Comparison of ENCODE assay signal across 10 cellular contexts in the genomic region with DNA sequence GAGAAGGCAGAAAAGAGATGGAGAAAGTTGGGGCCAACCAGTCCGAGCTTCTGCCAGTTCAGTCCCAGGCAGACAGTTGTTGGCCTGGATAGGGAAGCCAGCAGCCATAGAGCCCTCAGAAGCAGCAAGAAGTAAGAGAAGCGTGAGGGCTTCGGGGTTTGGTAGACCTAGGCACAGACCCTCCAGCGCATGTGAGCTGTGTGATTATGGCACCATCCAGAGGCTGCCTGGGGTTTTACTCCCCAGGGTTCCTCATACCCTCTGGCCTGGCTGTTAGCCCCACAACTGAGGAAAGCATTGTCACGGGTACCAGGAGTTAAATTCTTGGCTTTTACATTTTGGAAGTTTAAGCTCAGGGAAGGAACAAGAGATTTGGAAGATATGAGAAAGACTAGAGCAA.
DNase-seq lines count a peak whose midpoint lies in the region; ATAC-seq and TF ChIP-seq lines count a peak whose summit lies in the region.
"Had no signal": no experiment of that assay in that cellular context is flagged by ENCODE, and none has a peak within 500 bp of the region (broad histone marks: within the 10 kb centered on the region; RNA-seq: fewer than 3 reads in every experiment).

No MANE protein-coding gene starts in this region.

- POLR2A ChIA-PET in A673 (lab: Charles Lee; ENCODE audit: low non-redundant PET) = no interaction called here

- intact Hi-C loops in A673 (cut with micrococcal nuclease; ENCODE audit: unreplicated experiment) (no loop called here), esophagus muscularis mucosa (cut with DNase I) (no loop called here)

- ATAC-seq in HG03460 (IDR thresholded peaks at IDR 0.05; ENCODE audit: unreplicated experiment) (no peak), HG02763 (IDR thresholded peaks at IDR 0.05; ENCODE audit: unreplicated experiment) (no peak)
- ATAC-seq: effector memory CD8-positive, alpha-beta T cell had no signal

- H3K9me3 ChIP-seq in A673 (ENCODE audit: low read depth, low read length, poor library complexity, severe bottlenecking) (no peaks in the 10 kb centered on the region), hepatocyte (ENCODE audit: low read depth) (no peaks in the 10 kb centered on the region), Peyer's patch (no peaks in the 10 kb centered on the region), esophagus muscularis mucosa (no peaks in the 10 kb centered on the region)
- H3K9me3 ChIP-seq: heart right ventricle had no signal

- no peak overlapping the region for H3K4me2 ChIP-seq in hepatocyte

- no peaks in the 10 kb centered on the region for H4K20me1 ChIP-seq in hepatocyte (ENCODE audit: insufficient read depth, poor library complexity, severe bottlenecking)

- TF ChIP-seq CTCF in A673 (conservative IDR thresholded peaks at IDR 0.05; ENCODE audit: low read depth, low read length) (peak; percentile 42; the same call in 1 of the 2 replicates), GM12874 (IDR thresholded peaks at IDR 0.05; ENCODE audit: insufficient read depth, low read depth, low read length) (0 out of 2 replicates have a peak, but pooled peaks have one; percentile 6), hepatocyte (IDR thresholded peaks at IDR 0.05; ENCODE audit: poor library complexity) (peak; percentile 3), Peyer's patch (IDR thresholded peaks at IDR 0.05) (no peak), esophagus muscularis mucosa (IDR thresholded peaks at IDR 0.05) (no peak)

- TF ChIP-seq POLR2A in Peyer's patch (IDR thresholded peaks at IDR 0.05) (no peak), esophagus muscularis mucosa (IDR thresholded peaks at IDR 0.05; ENCODE audit: low read depth) (no peak)

- H2AFZ ChIP-seq in hepatocyte = no peak overlapping the region

- H3K4me3 ChIP-seq in A673 (ENCODE audit: low read depth, low read length, poor library complexity, severe bottlenecking) (no peak overlapping the region), hepatocyte (no peak overlapping the region), Peyer's patch (no peak overlapping the region), esophagus muscularis mucosa (no peak overlapping the region)
- H3K4me3 ChIP-seq: heart right ventricle had no signal

- CTCF ChIA-PET in A673 (lab: Charles Lee) = no interaction called here

- H3K27ac ChIP-seq in A673 (ENCODE audit: low read depth, low read length, poor library complexity, severe bottlenecking) (no peak overlapping the region), hepatocyte (no peak overlapping the region), Peyer's patch (no peak overlapping the region), esophagus muscularis mucosa (replicated peaks in 1 of 4) (no peak overlapping the region)
- H3K27ac ChIP-seq: heart right ventricle had no signal

- WGBS in hepatocyte (ENCODE audit: low lambda C conversion rate, missing lambda C conversion rate) = 53% methylated on average over 5 of the region's 5 CpGs
- WGBS in esophagus muscularis mucosa = 66% methylated on average over 5 of the region's 5 CpGs

- no TSS peak for BruUV-seq in A673 (replicated peaks; lab: Mats Ljungman, UMichigan)

- TF ChIP-seq EP300 in esophagus muscularis mucosa (IDR thresholded peaks at IDR 0.05) = no peak

- H3K4me1 ChIP-seq in A673 (ENCODE audit: insufficient read depth, low read length, poor library complexity, severe bottlenecking) (no peaks in the 10 kb centered on the region), hepatocyte (ENCODE audit: insufficient read depth) (no peaks in the 10 kb centered on the region), Peyer's patch (no peaks in the 10 kb centered on the region), esophagus muscularis mucosa (no peaks in the 10 kb centered on the region)
- H3K4me1 ChIP-seq: heart right ventricle had no signal

- H3K36me3 ChIP-seq in A673 (ENCODE audit: insufficient read depth, low read length, poor library complexity, severe bottlenecking) (no peaks in the 10 kb centered on the region), hepatocyte (replicated peaks; ENCODE audit: insufficient read depth, low read depth) (no peaks in the 10 kb centered on the region), Peyer's patch (no peaks in the 10 kb centered on the region), esophagus muscularis mucosa (no peaks in the 10 kb centered on the region)
- H3K36me3 ChIP-seq: heart right ventricle had no signal

- no peaks in the 10 kb centered on the region for H3K79me2 ChIP-seq in hepatocyte

- H3K27me3 ChIP-seq in A673 (replicated peaks; ENCODE audit: insufficient read depth, low read depth, low read length, poor library complexity) = no peaks in the 10 kb centered on the region
- no peaks in the 10 kb centered on the region for H3K27me3 ChIP-seq in hepatocyte
- no peaks in the 10 kb centered on the region for H3K27me3 ChIP-seq in Peyer's patch
- peaks cover 0 to 8% (median 0%) of the 10 kb centered on the region in 4 donors for H3K27me3 ChIP-seq in esophagus muscularis mucosa

- DNase-seq in A673 (ENCODE audit: low spot score) (peak; percentile 15), NOMO-1 treated with DMSO at 0.1 percent for 48 hours (lab: John Stamatoyannopoulos, UW; ENCODE audit: unreplicated experiment) (peak; percentile 16), hepatocyte (ENCODE audit: low spot score) (no peak), Peyer's patch (no peak), esophagus muscularis mucosa (ENCODE audit: extremely low spot score) (no peak)
- DNase-seq: effector memory CD8-positive, alpha-beta T cell; heart right ventricle had no signal

- H3K9me2 ChIP-seq in hepatocyte (replicated peaks; ENCODE audit: insufficient read depth) = no peaks in the 10 kb centered on the region

Comparison
In these comparisons a context has a peak if more than half of its experiments do, and no peak if none do; other contexts are left out.
1. DNase-seq: peak in A673 (single experiment) and NOMO-1 treated with DMSO at 0.1 percent for 48 hours (single experiment); none in hepatocyte (single experiment), Peyer's patch (0 of 3) and esophagus muscularis mucosa (single experiment).
2. CTCF ChIP-seq: peak in A673 (single experiment), GM12874 (single experiment) and hepatocyte (single experiment); none in Peyer's patch (0 of 6) and esophagus muscularis mucosa (0 of 3).